ENCODE assay signal across 1 cellular context in genomic region chr14:23300687-23301223, GRCh38.
TF ChIP-seq lines count a peak whose summit lies in the region.

No MANE protein-coding gene starts in this region.

TF ChIP-seq in K562, 482 proteins besides CTCF, POLR2A, EP300 and RAD21 (continued from another document and continues in another):
- TF ChIP-seq RBM22 (IDR thresholded peaks at IDR 0.05; ENCODE audit: low read depth, low read length, poor library complexity, severe bottlenecking), result no peak
- no peak for TF ChIP-seq NELFE (IDR thresholded peaks at IDR 0.05; ENCODE audit: insufficient read depth, insufficient read length)
- TF ChIP-seq ZFP30 (CRISPR knock-in tag; IDR thresholded peaks at IDR 0.05; ENCODE audit: borderline replicate concordance), result no peak
- TF ChIP-seq TGIF2 (CRISPR knock-in tag; IDR thresholded peaks at IDR 0.05), result no peak
- TF ChIP-seq ZNF740 (CRISPR knock-in tag; IDR thresholded peaks at IDR 0.05), result no peak
- no peak for TF ChIP-seq ZNF740 (tag; IDR thresholded peaks at IDR 0.05)
- no peak for TF ChIP-seq ZNF311 (CRISPR knock-in tag; IDR thresholded peaks at IDR 0.05)
- TF ChIP-seq PRDM10 (IDR thresholded peaks at IDR 0.05; ENCODE audit: partially characterized antibody), result no peak
- no peak for TF ChIP-seq ZNF589 (CRISPR knock-in tag; IDR thresholded peaks at IDR 0.05; ENCODE audit: low read depth)
- no peak for TF ChIP-seq RBM14 (IDR thresholded peaks at IDR 0.05; ENCODE audit: borderline replicate concordance, insufficient read depth, low read depth, low read length)
- no peak for TF ChIP-seq CBX3 (IDR thresholded peaks at IDR 0.05; ENCODE audit: borderline replicate concordance in 1 of 2, low read length in 2 of 2)
- no peak for TF ChIP-seq PTBP1 (IDR thresholded peaks at IDR 0.05; ENCODE audit: low read depth, low read length)
- no peak for TF ChIP-seq KDM2B (CRISPR knock-in tag; IDR thresholded peaks at IDR 0.05)
- TF ChIP-seq PKNOX1 (IDR thresholded peaks at IDR 0.05), result peak; percentile 58
- TF ChIP-seq MED1 (CRISPR knock-in tag; IDR thresholded peaks at IDR 0.05; ENCODE audit: borderline replicate concordance), result no peak
- no peak for TF ChIP-seq XRCC3 (IDR thresholded peaks at IDR 0.05)
- no peak for TF ChIP-seq GTF2A2 (tag; IDR thresholded peaks at IDR 0.05)
- TF ChIP-seq ZNF76 (CRISPR knock-in tag; IDR thresholded peaks at IDR 0.05; ENCODE audit: borderline replicate concordance), result 0 out of 2 replicates have a peak, but pooled peaks have one; percentile 28
- TF ChIP-seq PPARD (CRISPR knock-in tag; IDR thresholded peaks at IDR 0.05), result no peak
- TF ChIP-seq ZNF282 (CRISPR knock-in tag; IDR thresholded peaks at IDR 0.05), result no peak
- TF ChIP-seq ZNF24 (IDR thresholded peaks at IDR 0.05), result no peak
- TF ChIP-seq ZNF253 (CRISPR knock-in tag; conservative IDR thresholded peaks at IDR 0.05), result no peak
- TF ChIP-seq, protein P1, sequence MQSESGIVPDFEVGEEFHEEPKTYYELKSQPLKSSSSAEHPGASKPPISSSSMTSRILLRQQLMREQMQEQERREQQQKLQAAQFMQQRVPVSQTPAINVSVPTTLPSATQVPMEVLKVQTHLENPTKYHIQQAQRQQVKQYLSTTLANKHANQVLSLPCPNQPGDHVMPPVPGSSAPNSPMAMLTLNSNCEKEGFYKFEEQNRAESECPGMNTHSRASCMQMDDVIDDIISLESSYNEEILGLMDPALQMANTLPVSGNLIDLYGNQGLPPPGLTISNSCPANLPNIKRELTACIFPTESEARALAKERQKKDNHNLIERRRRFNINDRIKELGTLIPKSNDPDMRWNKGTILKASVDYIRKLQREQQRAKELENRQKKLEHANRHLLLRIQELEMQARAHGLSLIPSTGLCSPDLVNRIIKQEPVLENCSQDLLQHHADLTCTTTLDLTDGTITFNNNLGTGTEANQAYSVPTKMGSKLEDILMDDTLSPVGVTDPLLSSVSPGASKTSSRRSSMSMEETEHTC (IDR thresholded peaks at IDR 0.05), result no peak
- TF ChIP-seq ZNF830 (CRISPR knock-in tag; IDR thresholded peaks at IDR 0.05), result no peak
- TF ChIP-seq SAFB2 (IDR thresholded peaks at IDR 0.05; ENCODE audit: borderline replicate concordance, low read depth, low read length, severe bottlenecking), result no peak
- TF ChIP-seq HDGF (IDR thresholded peaks at IDR 0.05), result no peak
- TF ChIP-seq ZNF217 (CRISPR knock-in tag; IDR thresholded peaks at IDR 0.05), result no peak
- no peak for TF ChIP-seq ZFP36 (IDR thresholded peaks at IDR 0.05; ENCODE audit: low read depth, low read length, partially characterized antibody)
- TF ChIP-seq, protein P2, sequence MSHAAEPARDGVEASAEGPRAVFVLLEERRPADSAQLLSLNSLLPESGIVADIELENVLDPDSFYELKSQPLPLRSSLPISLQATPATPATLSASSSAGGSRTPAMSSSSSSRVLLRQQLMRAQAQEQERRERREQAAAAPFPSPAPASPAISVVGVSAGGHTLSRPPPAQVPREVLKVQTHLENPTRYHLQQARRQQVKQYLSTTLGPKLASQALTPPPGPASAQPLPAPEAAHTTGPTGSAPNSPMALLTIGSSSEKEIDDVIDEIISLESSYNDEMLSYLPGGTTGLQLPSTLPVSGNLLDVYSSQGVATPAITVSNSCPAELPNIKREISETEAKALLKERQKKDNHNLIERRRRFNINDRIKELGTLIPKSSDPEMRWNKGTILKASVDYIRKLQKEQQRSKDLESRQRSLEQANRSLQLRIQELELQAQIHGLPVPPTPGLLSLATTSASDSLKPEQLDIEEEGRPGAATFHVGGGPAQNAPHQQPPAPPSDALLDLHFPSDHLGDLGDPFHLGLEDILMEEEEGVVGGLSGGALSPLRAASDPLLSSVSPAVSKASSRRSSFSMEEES (CRISPR knock-in tag; IDR thresholded peaks at IDR 0.05), result no peak
- TF ChIP-seq TCFL5 (CRISPR knock-in tag; conservative IDR thresholded peaks at IDR 0.05), result no peak
- TF ChIP-seq CLOCK (CRISPR knock-in tag; IDR thresholded peaks at IDR 0.05; ENCODE audit: borderline replicate concordance), result no peak
- no peak for TF ChIP-seq EHMT2 (IDR thresholded peaks at IDR 0.05)
- no peak for TF ChIP-seq CBFA2T3 (IDR thresholded peaks at IDR 0.05)
- TF ChIP-seq STAT6 (CRISPR knock-in tag; IDR thresholded peaks at IDR 0.05), result no peak
- TF ChIP-seq HSF4 (CRISPR knock-in tag; IDR thresholded peaks at IDR 0.05; ENCODE audit: borderline replicate concordance), result no peak
- no peak for TF ChIP-seq ZNF592 (IDR thresholded peaks at IDR 0.05)
- no peak for TF ChIP-seq HCFC1 (IDR thresholded peaks at IDR 0.05; ENCODE audit: low read depth, low read length)
- no peak for TF ChIP-seq BCOR (IDR thresholded peaks at IDR 0.05)
- TF ChIP-seq CEBPG (CRISPR knock-in tag; IDR thresholded peaks at IDR 0.05), result peak; percentile 29; the same call in 1 of the 2 replicates
- TF ChIP-seq CEBPG (tag; conservative IDR thresholded peaks at IDR 0.05 in 1 of 2, IDR thresholded peaks at IDR 0.05 in 1 of 2), result no peak
- TF ChIP-seq SIX5 (IDR thresholded peaks at IDR 0.05; ENCODE audit: borderline replicate concordance in 1 of 2, insufficient read depth in 1 of 2, low read depth in 1 of 2, low read length in 2 of 2), result no peak
- no peak for TF ChIP-seq ZNF57 (CRISPR knock-in tag; IDR thresholded peaks at IDR 0.05)
- TF ChIP-seq, protein P3, sequence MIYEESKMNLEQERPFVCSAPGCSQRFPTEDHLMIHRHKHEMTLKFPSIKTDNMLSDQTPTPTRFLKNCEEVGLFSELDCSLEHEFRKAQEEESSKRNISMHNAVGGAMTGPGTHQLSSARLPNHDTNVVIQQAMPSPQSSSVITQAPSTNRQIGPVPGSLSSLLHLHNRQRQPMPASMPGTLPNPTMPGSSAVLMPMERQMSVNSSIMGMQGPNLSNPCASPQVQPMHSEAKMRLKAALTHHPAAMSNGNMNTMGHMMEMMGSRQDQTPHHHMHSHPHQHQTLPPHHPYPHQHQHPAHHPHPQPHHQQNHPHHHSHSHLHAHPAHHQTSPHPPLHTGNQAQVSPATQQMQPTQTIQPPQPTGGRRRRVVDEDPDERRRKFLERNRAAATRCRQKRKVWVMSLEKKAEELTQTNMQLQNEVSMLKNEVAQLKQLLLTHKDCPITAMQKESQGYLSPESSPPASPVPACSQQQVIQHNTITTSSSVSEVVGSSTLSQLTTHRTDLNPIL (CRISPR knock-in tag; IDR thresholded peaks at IDR 0.05), result no peak
- TF ChIP-seq GABPA (tag; conservative IDR thresholded peaks at IDR 0.05; ENCODE audit: low read depth), result no peak
- TF ChIP-seq HNRNPL (IDR thresholded peaks at IDR 0.05; ENCODE audit: low read depth, low read length), result no peak
- no peak for TF ChIP-seq POLR3A (IDR thresholded peaks at IDR 0.05; ENCODE audit: borderline replicate concordance, extremely low read depth, insufficient read depth, insufficient read length)
